33 cellular contexts compared by ENCODE assay signal in the genomic region with DNA sequence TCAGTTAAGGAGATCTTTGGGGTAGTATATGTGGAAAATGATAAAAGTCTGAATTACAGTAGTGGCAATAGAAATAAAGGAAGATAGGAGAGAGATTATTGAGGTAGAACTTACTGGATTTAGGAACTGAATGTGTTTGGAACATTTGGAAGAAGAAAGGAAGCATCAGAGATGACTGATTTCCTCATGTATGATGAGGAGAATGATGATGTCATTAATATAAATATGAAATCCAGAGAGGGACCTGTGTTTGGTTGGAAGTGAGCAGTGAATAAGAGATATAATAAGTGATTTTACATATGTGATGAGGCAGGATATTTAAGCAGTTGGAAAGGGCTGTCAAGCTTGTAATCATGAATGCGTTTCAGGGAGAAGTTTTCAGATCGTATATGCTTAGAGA.
"Had no signal": no experiment of that assay in that cellular context is flagged by ENCODE, and none has a peak within 500 bp of the region (broad histone marks: within the 10 kb centered on the region; RNA-seq: fewer than 3 reads in every experiment).

No MANE protein-coding gene starts in this region.

- H3K4me1 ChIP-seq: adrenal gland, body of pancreas, breast epithelium had no signal

- H3K27me3 ChIP-seq: adrenal gland, body of pancreas, brain microvascular endothelial cell, breast epithelium had no signal

- FAIRE-seq: astrocyte, TTC549 had no signal

- ATAC-seq: activated CD8-positive, alpha-beta T cell treated with anti-CD3 and anti-CD28 coated beads for 36 hours; activated naive CD4-positive, alpha-beta T cell treated with anti-CD3 and anti-CD28 coated beads, Interleukin-2, amount 50 U/mL, for 72 hours; activated T-cell treated with anti-CD3 and anti-CD28 coated beads, Interleukin-2, amount 50 U/mL, for 4 hours; activated T-cell treated with anti-CD3 and anti-CD28 coated beads, Interleukin-2, amount 50 U/mL, for 72 hours; activated T-helper 17 cell treated with anti-CD3 and anti-CD28 coated beads, Interleukin-2, amount 50 U/mL, for 72 hours; body of pancreas had no signal

- H3K9me3 ChIP-seq: adrenal gland, body of pancreas, breast epithelium had no signal

- H3K27ac ChIP-seq: adrenal gland, body of pancreas, brain microvascular endothelial cell, breast epithelium, VCaP had no signal

- DNase-seq: activated B cell treated with CpG ODN at 0.5 μM for 24 hours; activated CD4-positive, alpha-beta memory T cell treated with anti-CD3 and anti-CD28 coated beads for 36 hours; activated CD4-positive, alpha-beta T cell treated with anti-CD3 and anti-CD28 coated beads for 4 hours; activated CD4-positive, alpha-beta T cell treated with anti-CD3 and anti-CD28 coated beads, Interleukin-2, amount 10 ng/mL, durations not matched to agents 24 days and 14 days; activated CD4-positive, alpha-beta T cell treated with anti-CD3 and anti-CD28 coated beads, Interleukin-2, amount 50 U/mL, for 1 hour; activated CD4-positive, alpha-beta T cell treated with anti-CD3 and anti-CD28 coated beads, Interleukin-2, amount 50 U/mL, for 4 hours; activated CD4-positive, CD25-positive, alpha-beta regulatory T cell treated with anti-CD3 and anti-CD28 coated beads, Interleukin-2, amount 50 U/mL, for 72 hours; activated CD8-positive, alpha-beta memory T cell treated with anti-CD3 and anti-CD28 coated beads, Interleukin-2, amount 50 U/mL, for 4 hours; activated CD8-positive, alpha-beta T cell treated with anti-CD3 and anti-CD28 coated beads for 36 hours; activated effector memory CD4-positive, alpha-beta T cell treated with anti-CD3 and anti-CD28 coated beads, Interleukin-2, amount 50 U/mL, for 16 hours; activated gamma-delta T cell treated with Interleukin-2 at 50 U/mL for 16 hours; activated naive CD4-positive, alpha-beta T cell; activated naive CD4-positive, alpha-beta T cell treated with anti-CD3 and anti-CD28 coated beads for 36 hours; activated naive CD4-positive, alpha-beta T cell treated with anti-CD3 and anti-CD28 coated beads, Interleukin-2, amount 50 U/mL, for 16 hours; activated naive CD8-positive, alpha-beta T cell treated with anti-CD3 and anti-CD28 coated beads for 36 hours; activated T-cell treated with anti-CD3 and anti-CD28 coated beads for 4 hours; activated T-cell treated with anti-CD3 and anti-CD28 coated beads, Interleukin-2, amount 50 U/mL, for 1 hour; activated T-cell treated with anti-CD3 and anti-CD28 coated beads, Interleukin-2, amount 50 U/mL, for 4 hours; activated T-cell treated with anti-CD3 and anti-CD28 coated beads, Interleukin-2, amount 50 U/mL, for 72 hours; adrenal gland; amniotic stem cell; aorta; body of pancreas; brain microvascular endothelial cell; central memory CD4-positive, alpha-beta T cell; T-helper 2 cell; T-helper 9 cell had no signal

- H3K4me3 ChIP-seq: adrenal gland, body of pancreas, breast epithelium had no signal

- H3K36me3 ChIP-seq: adrenal gland, brain microvascular endothelial cell, breast epithelium had no signal
